Comparison of ENCODE assay signal across 11 cellular contexts in genomic region chr7:101238226-101239182, GRCh38. TPM values are rescaled to one million over a fixed set of nuclear protein-coding genes. Genes with fewer than 3 reads are reported as not detected.
DNase-seq lines count a peak whose midpoint lies in the region; ATAC-seq, FAIRE-seq and TF ChIP-seq lines count a peak whose summit lies in the region.
"Had no signal": no experiment of that assay in that cellular context is flagged by ENCODE, and none has a peak within 500 bp of the region (broad histone marks: within the 10 kb centered on the region; RNA-seq: fewer than 3 reads in every experiment).

No MANE protein-coding gene starts in this region.

- H3K4me2 ChIP-seq in IMR-90 (ENCODE audit: low read depth, low read length) (no peak overlapping the region), H1 (ENCODE audit: insufficient read depth in 1 of 2, low read depth in 2 of 2, low read length in 2 of 2) (no peak overlapping the region; a peak in 1 of 4 replicates)

- POLR2A ChIA-PET in IMR-90 (lab: Charles Lee; ENCODE audit: unreplicated experiment) = no interaction called here
- POLR2A ChIA-PET in H1 (lab: Charles Lee; ENCODE audit: partially characterized antibody) = interaction anchor here (1.0 to 3.2 kb wide), 9 partner anchors 9 to 70 kb away, joined by 3 to 12 read pairs (median 7); partner anchors contain the start of genes PLOD3 and ZNHIT1

- TF ChIP-seq POLR2A in IMR-90 (IDR thresholded peaks at IDR 0.05; ENCODE audit: low read depth, low read length) = no peak
- no peak for TF ChIP-seq POLR2A in H1 (IDR thresholded peaks at IDR 0.05; ENCODE audit: control extremely low read depth in 1 of 2, low read depth in 2 of 2, low read length in 2 of 2)

- H3K36me3 ChIP-seq in IMR-90 (ENCODE audit: control insufficient read depth, insufficient read depth, low read length) (peaks cover 34% of the 10 kb centered on the region), H1 (ENCODE audit: control insufficient read depth in 2 of 4, insufficient read depth in 4 of 4, low read length in 3 of 4) (no peaks in the 10 kb centered on the region; a peak in 2 of 8 replicates), mesodermal cell (ENCODE audit: control insufficient read depth, insufficient read depth, low read length) (peaks cover 44% of the 10 kb centered on the region)

- H3K9me3 ChIP-seq in IMR-90 (ENCODE audit: control insufficient read depth, insufficient read depth, low read length) = no peaks in the 10 kb centered on the region
- no peaks in the 10 kb centered on the region for H3K9me3 ChIP-seq in H1 (ENCODE audit: insufficient read depth in 2 of 2, low read depth in 1 of 2, low read length in 1 of 2)
- no peaks in the 10 kb centered on the region for H3K9me3 ChIP-seq in mesodermal cell (ENCODE audit: control insufficient read depth, low read length)
- H3K9me3 ChIP-seq: neutrophil had no signal

- no peak for DNase-seq in IMR-90
- peak in 1 of 2 experiments; percentile 54 for DNase-seq in H1 (ENCODE audit: low read depth in 1 of 2, low spot score in 2 of 2)
- DNase-seq in substantia nigra (lab: John Stamatoyannopoulos, UW) = no peak
- DNase-seq in RCC 7860 (ENCODE audit: low spot score) = no peak
- DNase-seq in HPDE6-E6E7 (ENCODE audit: extremely low spot score) = no peak
- DNase-seq in stimulated activated CD4-positive, alpha-beta T cell treated with anti-CD3 and anti-CD28 coated beads, Interleukin-4, amount 100 ng/mL, for 1 hour = no peak
- DNase-seq: activated CD4-positive, CD25-positive, alpha-beta regulatory T cell had no signal

- intact Hi-C loops in IMR-90 (cut with micrococcal nuclease) = no loop called here

- H2BK5ac ChIP-seq in IMR-90 (ENCODE audit: low read depth, low read length, poor library complexity, severe bottlenecking) (no peak overlapping the region), H1 (ENCODE audit: low read depth, low read length) (peak overlapping the region; percentile 73)

- H3K4me1 ChIP-seq in IMR-90 (ENCODE audit: control insufficient read depth, insufficient read depth, low read length) (peaks cover 5% of the 10 kb centered on the region), H1 (replicated peaks in 1 of 4; ENCODE audit: control insufficient read depth in 3 of 4, insufficient read depth in 4 of 4, low read length in 3 of 4) (peaks cover 0 to 7% (median 2%) of the 10 kb centered on the region in 4 experiments; a peak in 3 of 7 replicates), mesodermal cell (ENCODE audit: control insufficient read depth, insufficient read depth, low read length, poor library complexity, severe bottlenecking) (peaks cover 29% of the 10 kb centered on the region)

- H4K91ac ChIP-seq in IMR-90 (ENCODE audit: insufficient read depth, low read depth, low read length) = no peak overlapping the region
- peak overlapping the region; percentile 19 for H4K91ac ChIP-seq in H1 (replicated peaks; ENCODE audit: insufficient read length, low read length)

- H2BK120ac ChIP-seq in IMR-90 (ENCODE audit: low read depth, low read length) (no peak overlapping the region), H1 (replicated peaks; ENCODE audit: low read depth, low read length) (no peak overlapping the region)

- H3K9ac ChIP-seq in IMR-90 (ENCODE audit: low read depth, low read length) = no peak overlapping the region
- no peak overlapping the region for H3K9ac ChIP-seq in H1 (replicated peaks in 1 of 4; ENCODE audit: extremely low read depth in 1 of 4, low read depth in 3 of 4, low read length in 3 of 4)

- no peak overlapping the region for H4K8ac ChIP-seq in IMR-90 (ENCODE audit: low read depth in 2 of 2, low read length in 2 of 2)
- no peak overlapping the region for H4K8ac ChIP-seq in H1 (ENCODE audit: extremely low read depth, insufficient read depth, low read length)

- H3K23me2 ChIP-seq in H1 (ENCODE audit: low read depth, low read length) = no peaks in the 10 kb centered on the region

- 0 out of 2 replicates have a peak overlapping the region, but pooled peaks have one; percentile 9 for H2BK12ac ChIP-seq in H1 (ENCODE audit: low read depth, low read length)

- H3K14ac ChIP-seq in IMR-90 (replicated peaks; ENCODE audit: low read depth, low read length) (0 out of 2 replicates have a peak overlapping the region, but pooled peaks have one; percentile 5), H1 (ENCODE audit: insufficient read length) (no peak overlapping the region)

- H2AK5ac ChIP-seq in IMR-90 (ENCODE audit: low read depth, low read length) (0 out of 2 replicates have a peak overlapping the region, but pooled peaks have one; percentile 8), H1 (ENCODE audit: low read depth, low read length) (no peak overlapping the region)

- dilution Hi-C loops in IMR-90 (cut with HindIII; ENCODE audit: low sequenced_read_pairs, unreplicated experiment) = no loop called here

- H3K56ac ChIP-seq in IMR-90 (ENCODE audit: extremely low read depth, insufficient read depth, low read length) = no peak overlapping the region
- H3K56ac ChIP-seq in H1 (replicated peaks; ENCODE audit: insufficient read length, low read depth, low read length) = no peak overlapping the region

- 75% methylated on average over 5 of the region's 28 CpGs; no CpG with 5 or more reads in 1 of the 2 experiments for WGBS in IMR-90 (ENCODE audit: extremely low coverage in 2 of 2, insufficient read length in 1 of 2), 2 experiments
- WGBS in H1 (ENCODE audit: extremely low coverage in 1 of 2, insufficient coverage in 1 of 2, insufficient read length in 1 of 2, insufficient replicate concordance in 2 of 2, low coverage in 1 of 2, low lambda C conversion rate in 2 of 2, missing lambda C conversion rate in 1 of 2), 2 experiments = 83% methylated on average over 27 of the region's 28 CpGs; no CpG with 5 or more reads in 1 of the 2 experiments
- WGBS in mesodermal cell (ENCODE audit: insufficient coverage in 2 of 2), 2 experiments = 85 to 91% methylated on average over 24 to 25 of the region's 28 CpGs

- no peak for TF ChIP-seq EP300 in H1 (IDR thresholded peaks at IDR 0.05; ENCODE audit: borderline replicate concordance in 1 of 2, low read depth in 2 of 2, low read length in 2 of 2)

- H4K20me1 ChIP-seq in IMR-90 (ENCODE audit: insufficient read depth, low read length) = peaks cover 10% of the 10 kb centered on the region
- peaks cover 0 to 13% of the 10 kb centered on the region in 2 experiments for H4K20me1 ChIP-seq in H1 (replicated peaks in 1 of 2; ENCODE audit: control insufficient read depth in 1 of 2, insufficient read depth in 2 of 2, low read length in 2 of 2)

- TF ChIP-seq RAD21 in IMR-90 (IDR thresholded peaks at IDR 0.05; ENCODE audit: low read length) (no peak), H1 (IDR thresholded peaks at IDR 0.05 in 1 of 2, conservative IDR thresholded peaks at IDR 0.05 in 1 of 2; ENCODE audit: low read depth in 2 of 2, low read length in 2 of 2) (no peak)

- ATAC-seq in IMR-90 (ENCODE audit: low read depth) = no peak; the same call in none of the 2 replicates
- ATAC-seq in HG03342 (IDR thresholded peaks at IDR 0.05; ENCODE audit: unreplicated experiment) = no peak

- H3K79me1 ChIP-seq in IMR-90 (ENCODE audit: low read depth in 1 of 2, low read length in 2 of 2) = peaks cover 6 to 38% of the 10 kb centered on the region in 2 experiments
- H3K79me1 ChIP-seq in H1 (ENCODE audit: low read depth, low read length) = peaks cover 1% of the 10 kb centered on the region; the same call in 1 of the 2 replicates

- peak overlapping the region; percentile 25; the same call in 1 of the 2 replicates for H3K4ac ChIP-seq in IMR-90 (ENCODE audit: low read depth, low read length)
- no peak overlapping the region for H3K4ac ChIP-seq in H1 (replicated peaks; ENCODE audit: insufficient read length, low read depth, low read length)

- no peak overlapping the region for H3K18ac ChIP-seq in IMR-90 (ENCODE audit: low read depth, low read length)
- H3K18ac ChIP-seq in H1 (ENCODE audit: extremely low read depth, low read length) = peak overlapping the region; percentile 6

- H2AFZ ChIP-seq in IMR-90 (replicated peaks; ENCODE audit: low read length, poor library complexity) = no peak overlapping the region
- no peak overlapping the region for H2AFZ ChIP-seq in H1 (ENCODE audit: low read length)

- H3K4me3 ChIP-seq in IMR-90 (ENCODE audit: insufficient read depth, low read depth, low read length) (no peak overlapping the region), H1 (ENCODE audit: extremely low read depth in 1 of 4, insufficient read depth in 2 of 4, low read depth in 3 of 4, low read length in 4 of 4) (no peak overlapping the region), mesodermal cell (ENCODE audit: extremely low read depth, insufficient read depth, low read length, poor library complexity, severe bottlenecking) (no peak overlapping the region)

- no TSS peak for BruUV-seq in IMR-90 (replicated peaks; lab: Mats Ljungman, UMichigan)

- H4K5ac ChIP-seq in IMR-90 (ENCODE audit: low read depth, low read length) (no peak overlapping the region), H1 (ENCODE audit: insufficient read length, low read depth, low read length) (no peak overlapping the region)

- peaks cover 0 to 12% of the 10 kb centered on the region in 2 experiments; a peak in 1 of 4 replicates for H3K79me2 ChIP-seq in H1 (ENCODE audit: control insufficient read depth in 1 of 2, insufficient read depth in 2 of 2, low read length in 2 of 2)

- FAIRE-seq in H1 (lab: Jason Lieb, UNC) (no peak), RCC 7860 (lab: Jason Lieb, UNC) (no peak)

- no peak overlapping the region for H3K23ac ChIP-seq in IMR-90 (ENCODE audit: low read depth, low read length)
- no peak overlapping the region for H3K23ac ChIP-seq in H1 (ENCODE audit: insufficient read length)

- peak overlapping the region; percentile 95 for H2AK9ac ChIP-seq in IMR-90 (replicated peaks; ENCODE audit: low read depth, low read length, poor library complexity)

- in situ Hi-C loops in IMR-90 (cut with MboI; ENCODE audit: low sequenced_read_pairs) = no loop called here

- TF ChIP-seq CTCF in IMR-90 (conservative IDR thresholded peaks at IDR 0.05; ENCODE audit: low read depth, low read length) (no peak), H1 (IDR thresholded peaks at IDR 0.05; ENCODE audit: control extremely low read depth in 1 of 3, insufficient read depth in 1 of 3, low read depth in 1 of 3, low read length in 3 of 3) (no peak)

- no peaks in the 10 kb centered on the region for H3K27me3 ChIP-seq in IMR-90 (ENCODE audit: control insufficient read depth, insufficient read depth, low read length)
- H3K27me3 ChIP-seq in H1 (replicated peaks in 1 of 4; ENCODE audit: control insufficient read depth in 3 of 4, extremely low read depth in 1 of 4, insufficient read depth in 3 of 4, low read length in 3 of 4) = no peaks in the 10 kb centered on the region

- CTCF ChIA-PET in IMR-90 (lab: Yijun Ruan, JAX) (no interaction called here), H1 (lab: Charles Lee; ENCODE audit: partially characterized antibody) (interaction anchor here (0.7 to 2.7 kb wide), 18 partner anchors 8 to 265 kb away, joined by 3 to 15 read pairs (median 4); partner anchors contain the start of gene VGF)

- peak overlapping the region; percentile 12; the same call in 1 of the 2 replicates for H3K27ac ChIP-seq in IMR-90 (ENCODE audit: insufficient read depth, low read length)
- no peak overlapping the region for H3K27ac ChIP-seq in H1 (ENCODE audit: low read depth, low read length)
- H3K27ac ChIP-seq in mesodermal cell (ENCODE audit: low read depth, low read length, severe bottlenecking) = peak overlapping the region; percentile 66
- H3K27ac ChIP-seq in substantia nigra (ENCODE audit: low read depth, low read length, poor library complexity, severe bottlenecking) = peak overlapping the region; percentile 58
- H3K27ac ChIP-seq: neutrophil had no signal

- H3K9me1 ChIP-seq in IMR-90 (ENCODE audit: insufficient read depth, low read length) = no peaks in the 10 kb centered on the region; the same call in 1 of the 2 replicates

- H2BK20ac ChIP-seq in IMR-90 (ENCODE audit: low read depth, low read length) = no peak overlapping the region
- no peak overlapping the region for H2BK20ac ChIP-seq in H1 (ENCODE audit: low read length)

- H2BK15ac ChIP-seq in IMR-90 (ENCODE audit: low read depth, low read length) = no peak overlapping the region
- H2BK15ac ChIP-seq in H1 (ENCODE audit: low read length) = peak overlapping the region; percentile 31; the same call in 1 of the 2 replicates

RNA-seq across cellular contexts. Expression of gene CLDN15, which starts 0.9 kb away (rescaled TPM):
- total RNA-seq in IMR-90 (2012; rRNA removed) = 0.56 and 0.72 TPM in 2 replicates
- polyA plus RNA-seq in IMR-90 (2012; rRNA removed) (5.4 and 6.7 TPM in 2 replicates), H1 (2011; rRNA removed) (7.6 and 11.1 TPM in 2 replicates)
- 3.5 and 4.6 TPM in 2 replicates for polyA plus RNA-seq in IMR-90 (2012; cell fraction: cytosol; rRNA removed)
- 30.5 and 67.2 TPM in 2 replicates for polyA plus RNA-seq in IMR-90 (2012; cell fraction: nucleus; rRNA removed; ENCODE audit: low replicate concordance)
- 5.5 and 5.9 TPM in 2 replicates for total RNA-seq in H1 (2021; fragmentation: NEBNext Ultra II Directional; extraction: Animal tissue kit (Norgen Biotek cat#: 25700))
- polyA plus RNA-seq in H1 (2011; cell fraction: cytosol; rRNA removed) = 7.0 TPM
- 21.7 TPM for polyA plus RNA-seq in H1 (2011; cell fraction: nucleus; rRNA removed)
- polyA plus RNA-seq in H1 (2012, experiment 1 of 2) = 3.8 to 6.3 TPM (median 4.8 TPM) in 4 replicates
- polyA plus RNA-seq in H1 (2012, experiment 2 of 2) = 3.7 TPM
- polyA plus RNA-seq in H1 (2013, experiment 1 of 2) = 3.6 TPM
- 2.9 TPM for polyA plus RNA-seq in H1 (2013, experiment 2 of 2)
- 2.7 and 5.7 TPM in 2 replicates for polyA minus RNA-seq in H1 (2011; rRNA and poly(A)+ RNA removed)
- 2.6 TPM for polyA minus RNA-seq in H1 (2011; cell fraction: cytosol; rRNA and poly(A)+ RNA removed)
- polyA minus RNA-seq in H1 (2011; cell fraction: nucleus; rRNA and poly(A)+ RNA removed) = 6.4 TPM
- 7.3 TPM for polyA plus RNA-seq in mesodermal cell (2013, experiment 1 of 2)
- polyA plus RNA-seq in mesodermal cell (2013, experiment 2 of 2) = 8.0 TPM

RNA-seq across cellular contexts. Expression of gene FIS1, which starts 6.4 kb away (rescaled TPM):
- 241 and 293 TPM in 2 replicates for total RNA-seq in IMR-90 (2012; rRNA removed)
- polyA plus RNA-seq in IMR-90 (2012; rRNA removed) (470 and 489 TPM in 2 replicates), H1 (2011; rRNA removed) (195 and 246 TPM in 2 replicates)
- 544 and 563 TPM in 2 replicates for polyA plus RNA-seq in IMR-90 (2012; cell fraction: cytosol; rRNA removed)
- polyA plus RNA-seq in IMR-90 (2012; cell fraction: nucleus; rRNA removed; ENCODE audit: low replicate concordance) = 172 and 183 TPM in 2 replicates
- total RNA-seq in H1 (2021; fragmentation: NEBNext Ultra II Directional; extraction: Animal tissue kit (Norgen Biotek cat#: 25700)) = 122 and 128 TPM in 2 replicates
- 294 TPM for polyA plus RNA-seq in H1 (2011; cell fraction: cytosol; rRNA removed)
- 158 TPM for polyA plus RNA-seq in H1 (2011; cell fraction: nucleus; rRNA removed)
- polyA plus RNA-seq in H1 (2012, experiment 1 of 2) = 116 to 183 TPM (median 179 TPM) in 4 replicates
- polyA plus RNA-seq in H1 (2012, experiment 2 of 2) = 229 TPM
- polyA plus RNA-seq in H1 (2013, experiment 1 of 2) = 101 TPM
- 103 TPM for polyA plus RNA-seq in H1 (2013, experiment 2 of 2)
- polyA minus RNA-seq in H1 (2011; rRNA and poly(A)+ RNA removed) = 58.6 and 63.0 TPM in 2 replicates
- polyA minus RNA-seq in H1 (2011; cell fraction: cytosol; rRNA and poly(A)+ RNA removed) = 42.5 TPM
- 30.6 TPM for polyA minus RNA-seq in H1 (2011; cell fraction: nucleus; rRNA and poly(A)+ RNA removed)
- 145 TPM for polyA plus RNA-seq in mesodermal cell (2013, experiment 1 of 2)
- 119 TPM for polyA plus RNA-seq in mesodermal cell (2013, experiment 2 of 2)

RNA-seq across cellular contexts. Expression of gene ZNHIT1, which starts 20.5 kb away (rescaled TPM):
- total RNA-seq in IMR-90 (2012; rRNA removed) = 31.7 and 34.4 TPM in 2 replicates
- polyA plus RNA-seq in IMR-90 (2012; rRNA removed) = 47.1 and 62.9 TPM in 2 replicates
- polyA plus RNA-seq in IMR-90 (2012; cell fraction: cytosol; rRNA removed) = 76.6 and 174 TPM in 2 replicates
- 30.5 and 45.4 TPM in 2 replicates for polyA plus RNA-seq in IMR-90 (2012; cell fraction: nucleus; rRNA removed; ENCODE audit: low replicate concordance)
- 59.9 and 61.7 TPM in 2 replicates for total RNA-seq in H1 (2021; fragmentation: NEBNext Ultra II Directional; extraction: Animal tissue kit (Norgen Biotek cat#: 25700))
- polyA plus RNA-seq in H1 (2011; rRNA removed) = 38.2 and 48.9 TPM in 2 replicates
- 42.0 TPM for polyA plus RNA-seq in H1 (2011; cell fraction: cytosol; rRNA removed)
- polyA plus RNA-seq in H1 (2011; cell fraction: nucleus; rRNA removed) = 34.7 TPM
- 42.1 to 47.7 TPM (median 44.9 TPM) in 4 replicates for polyA plus RNA-seq in H1 (2012, experiment 1 of 2)
- 69.3 TPM for polyA plus RNA-seq in H1 (2012, experiment 2 of 2)
- 54.8 TPM for polyA plus RNA-seq in H1 (2013, experiment 1 of 2)
- polyA plus RNA-seq in H1 (2013, experiment 2 of 2) = 58.5 TPM
- 10.5 and 11.1 TPM in 2 replicates for polyA minus RNA-seq in H1 (2011; rRNA and poly(A)+ RNA removed)
- polyA minus RNA-seq in H1 (2011; cell fraction: cytosol; rRNA and poly(A)+ RNA removed) = 18.8 TPM
- polyA minus RNA-seq in H1 (2011; cell fraction: nucleus; rRNA and poly(A)+ RNA removed) = 10.6 TPM
- polyA plus RNA-seq in mesodermal cell (2013, experiment 1 of 2) = 101 TPM
- 79.3 TPM for polyA plus RNA-seq in mesodermal cell (2013, experiment 2 of 2)

RNA-seq across cellular contexts. Expression of gene PLOD3, which starts 21.1 kb away (rescaled TPM):
- total RNA-seq in IMR-90 (2012; rRNA removed) = 21.7 and 24.4 TPM in 2 replicates
- polyA plus RNA-seq in IMR-90 (2012; rRNA removed) = 159 and 167 TPM in 2 replicates
- 138 and 166 TPM in 2 replicates for polyA plus RNA-seq in IMR-90 (2012; cell fraction: cytosol; rRNA removed)
- 175 and 325 TPM in 2 replicates for polyA plus RNA-seq in IMR-90 (2012; cell fraction: nucleus; rRNA removed; ENCODE audit: low replicate concordance)
- total RNA-seq in H1 (2021; fragmentation: NEBNext Ultra II Directional; extraction: Animal tissue kit (Norgen Biotek cat#: 25700)) = 43.1 and 47.2 TPM in 2 replicates
- polyA plus RNA-seq in H1 (2011; rRNA removed) = 28.4 and 57.0 TPM in 2 replicates
- polyA plus RNA-seq in H1 (2011; cell fraction: cytosol; rRNA removed) = 26.9 TPM
- polyA plus RNA-seq in H1 (2011; cell fraction: nucleus; rRNA removed) = 83.2 TPM
- 39.5 to 45.8 TPM (median 44.6 TPM) in 4 replicates for polyA plus RNA-seq in H1 (2012, experiment 1 of 2)
- 42.4 TPM for polyA plus RNA-seq in H1 (2012, experiment 2 of 2)
- 80.5 TPM for polyA plus RNA-seq in H1 (2013, experiment 1 of 2)
- polyA plus RNA-seq in H1 (2013, experiment 2 of 2) = 71.8 TPM
- 12.3 and 19.4 TPM in 2 replicates for polyA minus RNA-seq in H1 (2011; rRNA and poly(A)+ RNA removed)
- 26.1 TPM for polyA minus RNA-seq in H1 (2011; cell fraction: cytosol; rRNA and poly(A)+ RNA removed)
- polyA minus RNA-seq in H1 (2011; cell fraction: nucleus; rRNA and poly(A)+ RNA removed) = 26.9 TPM
- 103 TPM for polyA plus RNA-seq in mesodermal cell (2013, experiment 1 of 2)
- 85.2 TPM for polyA plus RNA-seq in mesodermal cell (2013, experiment 2 of 2)

RNA-seq across cellular contexts. Expression of gene MOGAT3, which starts 37.7 kb away (rescaled TPM):
- not detected in 2 replicates for total RNA-seq in IMR-90 (2012; rRNA removed)
- polyA plus RNA-seq in IMR-90 (2012; rRNA removed) (not detected in 2 replicates), H1 (2011; rRNA removed) (0.21 and 0.58 TPM in 2 replicates)
- polyA plus RNA-seq in IMR-90 (2012; cell fraction: cytosol; rRNA removed) = not detected in 2 replicates
- not detected in 2 replicates for polyA plus RNA-seq in IMR-90 (2012; cell fraction: nucleus; rRNA removed; ENCODE audit: low replicate concordance)
- total RNA-seq in H1 (2021; fragmentation: NEBNext Ultra II Directional; extraction: Animal tissue kit (Norgen Biotek cat#: 25700)) = 0.82 TPM in 1 of 2 replicates, not detected in the other
- 0.48 TPM for polyA plus RNA-seq in H1 (2011; cell fraction: cytosol; rRNA removed)
- polyA plus RNA-seq in H1 (2011; cell fraction: nucleus; rRNA removed) = 0.76 TPM
- polyA plus RNA-seq in H1 (2012, experiment 1 of 2) = 0.23 to 0.61 TPM (median 0.24 TPM) in 3 of 4 replicates, not detected in the other
- polyA plus RNA-seq in H1 (2012, experiment 2 of 2) = 0.14 TPM
- polyA plus RNA-seq in H1 (2013, experiment 1 of 2) = 0.59 TPM
- 0.72 TPM for polyA plus RNA-seq in H1 (2013, experiment 2 of 2)
- polyA minus RNA-seq in H1 (2011; rRNA and poly(A)+ RNA removed) = 1.9 TPM in 1 of 2 replicates, not detected in the other
- polyA minus RNA-seq in H1 (2011; cell fraction: cytosol; rRNA and poly(A)+ RNA removed) = not detected
- polyA minus RNA-seq in H1 (2011; cell fraction: nucleus; rRNA and poly(A)+ RNA removed) = 1.3 TPM
- polyA plus RNA-seq in mesodermal cell (2013, experiment 1 of 2) = not detected
- not detected for polyA plus RNA-seq in mesodermal cell (2013, experiment 2 of 2)
- total RNA-seq: RPMI7951 had no signal
